18 cellular contexts compared by ENCODE assay signal in the genomic region with DNA sequence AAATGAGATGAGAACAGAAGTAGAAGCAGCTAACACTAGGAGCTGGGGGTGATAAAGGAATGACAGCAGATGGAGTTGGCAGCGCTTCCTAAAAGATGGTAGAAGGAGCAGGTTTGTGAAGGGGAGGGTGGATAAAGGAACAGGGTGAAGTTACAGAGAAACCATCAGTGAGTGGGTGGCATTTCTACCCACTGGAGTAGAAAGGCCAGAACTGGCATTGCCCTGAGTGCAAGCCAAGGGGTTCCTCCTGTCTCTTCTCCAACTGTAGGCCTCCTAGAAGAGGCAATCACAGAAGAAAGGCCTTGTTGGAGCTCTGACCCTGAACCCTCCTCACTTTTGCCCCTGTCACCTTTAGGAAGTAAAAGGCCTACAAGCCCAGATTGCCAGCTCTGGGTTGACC. TPM values are rescaled to one million over a fixed set of nuclear protein-coding genes. Genes with fewer than 3 reads are reported as not detected.
DNase-seq lines count a peak whose midpoint lies in the region; ATAC-seq and TF ChIP-seq lines count a peak whose summit lies in the region.
"Had no signal": no experiment of that assay in that cellular context is flagged by ENCODE, and none has a peak within 500 bp of the region (broad histone marks: within the 10 kb centered on the region; RNA-seq: fewer than 3 reads in every experiment).

No MANE protein-coding gene starts in this region.

- peak overlapping the region; percentile 99 for H3K27ac ChIP-seq in VCaP
- H3K27ac ChIP-seq in hepatocyte = peak overlapping the region; percentile 96
- peak overlapping the region; percentile 80 for H3K27ac ChIP-seq in trophoblast cell (ENCODE audit: low read depth, low read length)
- H3K27ac ChIP-seq: left ventricle myocardium inferior had no signal

- no peaks in the 10 kb centered on the region for H3K27me3 ChIP-seq in hepatocyte
- no peaks in the 10 kb centered on the region for H3K27me3 ChIP-seq in trophoblast cell (ENCODE audit: insufficient read depth, low read length)

- CTCF ChIA-PET in Calu3 (lab: Charles Lee) = interaction anchor here (1.5 to 4.0 kb wide), 4 partner anchors 25 to 66 kb away, joined by 4 to 27 read pairs (median 7); partner anchors contain the start of gene KRT8

- H3K27ac Mint-ChIP-seq in Calu3 (ENCODE audit: unreplicated experiment) = peak overlapping the region; percentile 97
- H3K27ac Mint-ChIP-seq: activated B cell treated with CpG ODN at 0.5 μM for 24 hours; activated naive CD4-positive, alpha-beta T cell treated with anti-CD3 and anti-CD28 coated beads, Interleukin-2, amount 10 ng/mL, durations not matched to agents 7 days and 5 days had no signal

- H2BK12ac ChIP-seq in trophoblast cell (ENCODE audit: low read length) = no peak overlapping the region

- no peak overlapping the region for H4K12ac ChIP-seq in trophoblast cell (ENCODE audit: low read depth, low read length)

- H3K79me1 ChIP-seq in trophoblast cell (ENCODE audit: low read length) = peaks cover 53% of the 10 kb centered on the region

- H3K9me3 ChIP-seq in hepatocyte (ENCODE audit: low read depth) (no peaks in the 10 kb centered on the region), trophoblast cell (ENCODE audit: insufficient read depth, low read depth, low read length) (no peaks in the 10 kb centered on the region)
- H3K9me3 ChIP-seq: left ventricle myocardium inferior had no signal

- H3K9me3 Mint-ChIP-seq in Calu3 (ENCODE audit: low read depth, unreplicated experiment) = no peaks in the 10 kb centered on the region
- H3K9me3 Mint-ChIP-seq: activated B cell treated with CpG ODN at 0.5 μM for 24 hours; activated naive CD4-positive, alpha-beta T cell treated with anti-CD3 and anti-CD28 coated beads, Interleukin-2, amount 10 ng/mL, durations not matched to agents 7 days and 5 days; central memory CD8-positive, alpha-beta T cell had no signal

- H3K36me3 ChIP-seq in hepatocyte (replicated peaks; ENCODE audit: insufficient read depth, low read depth) (no peaks in the 10 kb centered on the region), trophoblast cell (ENCODE audit: control insufficient read depth in 1 of 2, insufficient read depth in 2 of 2, low read length in 2 of 2) (peaks cover 34 to 38% of the 10 kb centered on the region in 2 experiments)
- H3K36me3 ChIP-seq: left ventricle myocardium inferior had no signal

- H2BK120ac ChIP-seq in trophoblast cell (ENCODE audit: insufficient read depth, low read length, poor library complexity) = no peak overlapping the region

- peak overlapping the region; percentile 54 for H3K4ac ChIP-seq in trophoblast cell (ENCODE audit: low read depth, low read length)

- H3K18ac ChIP-seq in trophoblast cell (ENCODE audit: low read length) = no peak overlapping the region

- no peak overlapping the region for H3K23ac ChIP-seq in trophoblast cell (ENCODE audit: low read length)

- ATAC-seq in HG03095 (IDR thresholded peaks at IDR 0.05; ENCODE audit: unreplicated experiment) = no peak
- ATAC-seq: stimulated activated naive CD8-positive, alpha-beta T cell treated with anti-CD3 and anti-CD28 coated beads, Interleukin-15, Interleukin-2, amounts not matched to agents 100 U/mL and 50 U/mL, for 24 hours had no signal

- peak overlapping the region; percentile 10 for H3K4me3 ChIP-seq in hepatocyte
- H3K4me3 ChIP-seq in trophoblast cell (ENCODE audit: low read depth, low read length) = peak overlapping the region; percentile 93
- H3K4me3 ChIP-seq: left ventricle myocardium inferior, skin epidermis had no signal

- peak overlapping the region; percentile 13 for H2BK5ac ChIP-seq in trophoblast cell (ENCODE audit: low read depth, low read length, poor library complexity)

- 100% methylated on average over 1 of the region's 1 CpG for WGBS in hepatocyte (ENCODE audit: low lambda C conversion rate, missing lambda C conversion rate)
- WGBS in trophoblast cell (ENCODE audit: extremely low coverage, insufficient coverage, insufficient read length) = no CpG with 5 or more reads among the region's 1 CpG

- H3K9me2 ChIP-seq in hepatocyte (replicated peaks; ENCODE audit: insufficient read depth) = no peaks in the 10 kb centered on the region

- H3K79me2 ChIP-seq in hepatocyte (peaks cover 37% of the 10 kb centered on the region), trophoblast cell (ENCODE audit: control insufficient read depth, insufficient read depth, low read length, poor library complexity) (peaks cover 33% of the 10 kb centered on the region)

- peak overlapping the region; percentile 87 for H3K4me3 Mint-ChIP-seq in Calu3 (ENCODE audit: low read depth, unreplicated experiment)
- H3K4me3 Mint-ChIP-seq: activated B cell treated with CpG ODN at 0.5 μM for 24 hours; activated naive CD4-positive, alpha-beta T cell treated with anti-CD3 and anti-CD28 coated beads, Interleukin-2, amount 10 ng/mL, durations not matched to agents 7 days and 5 days; central memory CD8-positive, alpha-beta T cell had no signal

- no peak overlapping the region for H3K14ac ChIP-seq in trophoblast cell (ENCODE audit: low read length)

- TF ChIP-seq CTCF in Calu3 (IDR thresholded peaks at IDR 0.05; ENCODE audit: unreplicated experiment) = no peak
- no peak for TF ChIP-seq CTCF in VCaP (conservative IDR thresholded peaks at IDR 0.05)
- no peak for TF ChIP-seq CTCF in hepatocyte (IDR thresholded peaks at IDR 0.05; ENCODE audit: poor library complexity)

- H2AFZ ChIP-seq in hepatocyte = no peak overlapping the region
- no peak overlapping the region for H2AFZ ChIP-seq in trophoblast cell (ENCODE audit: insufficient read depth, low read length, poor library complexity)

- peak overlapping the region; percentile 3 for H4K8ac ChIP-seq in trophoblast cell (ENCODE audit: low read depth, low read length)

- H4K20me1 ChIP-seq in hepatocyte (ENCODE audit: insufficient read depth, poor library complexity, severe bottlenecking) = peaks cover 27% of the 10 kb centered on the region

- no peak for DNase-seq in Calu3
- no peak for DNase-seq in hepatocyte (ENCODE audit: low spot score)
- DNase-seq in trophoblast cell = no peak
- DNase-seq in NCI-H82 (lab: John Stamatoyannopoulos, UW) = no peak
- DNase-seq in AG08395 (ENCODE audit: low spot score) = no peak
- no peak for DNase-seq in NCI-H526 (lab: John Stamatoyannopoulos, UW)
- DNase-seq: activated B cell treated with CpG ODN at 0.5 μM for 24 hours; activated naive CD4-positive, alpha-beta T cell treated with anti-CD3 and anti-CD28 coated beads, Interleukin-2, amount 10 ng/mL, durations not matched to agents 7 days and 5 days; AML-193; DMS153; left ventricle myocardium inferior; NCI-H1417; NCI-H345; stimulated activated naive CD8-positive, alpha-beta T cell treated with anti-CD3 and anti-CD28 coated beads, Interleukin-15, Interleukin-2, amounts not matched to agents 100 U/mL and 50 U/mL, for 24 hours had no signal

- H3K36me3 Mint-ChIP-seq in Calu3 (ENCODE audit: insufficient read depth, unreplicated experiment) = peaks cover 72% of the 10 kb centered on the region
- H3K36me3 Mint-ChIP-seq: activated naive CD4-positive, alpha-beta T cell treated with anti-CD3 and anti-CD28 coated beads, Interleukin-2, amount 10 ng/mL, durations not matched to agents 7 days and 5 days had no signal

- H2AK5ac ChIP-seq in trophoblast cell (ENCODE audit: low read length) = no peak overlapping the region

- peak overlapping the region; percentile 77 for H3K4me2 ChIP-seq in hepatocyte
- peak overlapping the region; percentile 92 for H3K4me2 ChIP-seq in trophoblast cell (ENCODE audit: low read length)

- H3K4me1 ChIP-seq in hepatocyte (ENCODE audit: insufficient read depth) = peaks cover 20% of the 10 kb centered on the region
- peaks cover 21 to 24% of the 10 kb centered on the region in 2 experiments for H3K4me1 ChIP-seq in trophoblast cell (ENCODE audit: control insufficient read depth in 1 of 2, insufficient read depth in 2 of 2, low read length in 2 of 2)

- H3K4me1 Mint-ChIP-seq in Calu3 (ENCODE audit: low read depth, unreplicated experiment) = peaks cover 11% of the 10 kb centered on the region
- H3K4me1 Mint-ChIP-seq: central memory CD8-positive, alpha-beta T cell had no signal

- no peak overlapping the region for H4K91ac ChIP-seq in trophoblast cell (ENCODE audit: low read depth, low read length)

- no peaks in the 10 kb centered on the region for H3K27me3 Mint-ChIP-seq in Calu3 (ENCODE audit: unreplicated experiment)
- H3K27me3 Mint-ChIP-seq: central memory CD8-positive, alpha-beta T cell had no signal

- BruUV-seq in Calu3 (replicated peaks; lab: Mats Ljungman, UMichigan) = no TSS peak

- intact Hi-C loops in Calu3 (cut with micrococcal nuclease; ENCODE audit: unreplicated experiment) = no loop called here

- H3K9ac ChIP-seq in trophoblast cell (ENCODE audit: low read length) = peak overlapping the region; percentile 92

RNA-seq across cellular contexts. Expression of gene KRT18, which starts 2.2 kb away (rescaled TPM):
- total RNA-seq in Calu3 (2022) = 1,777 and 1,816 TPM in 2 replicates
- total RNA-seq in hepatocyte = 676 and 753 TPM in 2 replicates
- 1,621 and 1,849 TPM in 2 replicates for polyA plus RNA-seq in hepatocyte
- polyA plus RNA-seq in trophoblast cell (2013) = 4,184 and 4,236 TPM in 2 replicates

RNA-seq across cellular contexts. Expression of gene KRT8, which starts 46.2 kb away (rescaled TPM):
- total RNA-seq in Calu3 (2022) = 2,474 and 2,821 TPM in 2 replicates
- 1,376 and 1,381 TPM in 2 replicates for total RNA-seq in hepatocyte
- 2,058 and 2,283 TPM in 2 replicates for polyA plus RNA-seq in hepatocyte
- polyA plus RNA-seq in trophoblast cell (2013) = 5,322 and 5,443 TPM in 2 replicates

RNA-seq across cellular contexts. Expression of gene EIF4B, which starts 55.1 kb away (rescaled TPM):
- 242 and 272 TPM in 2 replicates for total RNA-seq in Calu3 (2022)
- total RNA-seq in hepatocyte = 435 and 449 TPM in 2 replicates
- polyA plus RNA-seq in hepatocyte = 53.5 and 65.1 TPM in 2 replicates
- polyA plus RNA-seq in trophoblast cell (2013) = 342 and 356 TPM in 2 replicates
